In the genomic region with DNA sequence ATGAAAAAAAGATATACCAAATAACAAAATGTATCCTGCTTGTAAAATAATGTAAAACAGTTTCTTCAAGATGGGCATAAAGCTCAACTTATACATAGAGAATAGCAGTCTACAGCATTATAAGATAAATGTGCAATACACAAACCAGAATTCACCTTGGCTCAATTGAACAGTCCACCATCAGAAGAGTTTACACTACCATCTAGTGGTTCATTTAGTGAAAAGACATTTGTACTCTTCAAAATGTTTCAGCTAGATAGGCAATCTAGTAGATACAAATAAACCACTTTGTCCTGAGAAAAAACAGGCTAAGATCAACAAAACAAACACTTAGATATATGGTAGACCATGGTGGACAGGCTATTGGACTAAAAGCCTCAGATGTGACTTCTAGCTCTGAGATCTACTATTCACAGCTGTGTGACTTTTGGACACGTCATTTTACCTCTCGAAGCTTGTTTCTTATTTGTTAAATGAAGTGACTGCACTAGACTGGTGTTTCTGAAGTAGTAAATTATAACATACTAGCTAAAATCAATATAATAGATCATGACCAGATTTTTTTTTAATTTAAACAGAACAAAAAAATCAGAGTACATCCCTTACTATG, we compare ENCODE assay signal across 9 cellular contexts. TPM values are rescaled to one million over a fixed set of nuclear protein-coding genes. Genes with fewer than 3 reads are reported as not detected.
DNase-seq lines count a peak whose midpoint lies in the region; ATAC-seq and TF ChIP-seq lines count a peak whose summit lies in the region.
"Had no signal": no experiment of that assay in that cellular context is flagged by ENCODE, and none has a peak within 500 bp of the region (broad histone marks: within the 10 kb centered on the region; RNA-seq: fewer than 3 reads in every experiment).

No MANE protein-coding gene starts in this region.

- H4K20me1 ChIP-seq in SU-DHL-6 (ENCODE audit: low read depth, low read length) (no peaks in the 10 kb centered on the region), smooth muscle cell (ENCODE audit: low read depth) (no peaks in the 10 kb centered on the region)

- H3K4me2 ChIP-seq in SU-DHL-6 (ENCODE audit: low read depth, low read length, poor library complexity, severe bottlenecking) (no peak overlapping the region), smooth muscle cell (no peak overlapping the region)

- H3K4me3 ChIP-seq in SU-DHL-6 (ENCODE audit: insufficient read depth, low read length, poor library complexity, severe bottlenecking) = no peak overlapping the region
- H3K4me3 ChIP-seq in smooth muscle cell = no peak overlapping the region

- H3K27ac ChIP-seq in SU-DHL-6 (ENCODE audit: low read depth, low read length) = no peak overlapping the region
- H3K27ac ChIP-seq in smooth muscle cell (ENCODE audit: low read depth) = no peak overlapping the region

- H3F3A ChIP-seq in SU-DHL-6 (ENCODE audit: insufficient read depth) = no peaks in the 10 kb centered on the region
- H3F3A ChIP-seq in smooth muscle cell (ENCODE audit: low read depth) = no peaks in the 10 kb centered on the region

- peak; percentile 62 for DNase-seq in ELR (ENCODE audit: low read depth)
- DNase-seq in LoVo (ENCODE audit: low spot score) = peak; percentile 61
- DNase-seq in glomerular visceral epithelial cell (ENCODE audit: extremely low spot score) = peak; percentile 38
- no peak for DNase-seq in smooth muscle cell (lab: John Stamatoyannopoulos, UW; ENCODE audit: unreplicated experiment)
- no peak for DNase-seq in COLO668 (lab: John Stamatoyannopoulos, UW; ENCODE audit: unreplicated experiment)
- no peak for DNase-seq in activated CD4-positive, alpha-beta T cell treated with anti-CD3 and anti-CD28 coated beads, Interleukin-2, amount 50 U/mL, for 48 hours

- H2AFZ ChIP-seq in SU-DHL-6 (ENCODE audit: low read depth, low read length, severe bottlenecking) = no peak overlapping the region
- H2AFZ ChIP-seq in smooth muscle cell (ENCODE audit: low read depth) = no peak overlapping the region

- TF ChIP-seq CTCF in SU-DHL-6 (IDR thresholded peaks at IDR 0.05; ENCODE audit: insufficient read depth, low read length, poor library complexity, severe bottlenecking) = peak; percentile 25
- TF ChIP-seq CTCF in smooth muscle cell (IDR thresholded peaks at IDR 0.05; ENCODE audit: borderline replicate concordance, insufficient read depth, poor library complexity, severe bottlenecking) = peak; percentile 60

- no peaks in the 10 kb centered on the region for H3K9me3 ChIP-seq in SU-DHL-6 (ENCODE audit: insufficient read depth, low read length)
- H3K9me3 ChIP-seq in smooth muscle cell (replicated peaks; ENCODE audit: low read depth) = no peaks in the 10 kb centered on the region

- 95% methylated on average over 2 of the region's 2 CpGs for WGBS in smooth muscle cell (ENCODE audit: low lambda C conversion rate)

- no peaks in the 10 kb centered on the region for H3K4me1 ChIP-seq in smooth muscle cell (ENCODE audit: low read depth)

- H3K27me3 ChIP-seq in SU-DHL-6 (ENCODE audit: low read length) (no peaks in the 10 kb centered on the region), smooth muscle cell (ENCODE audit: low read depth) (no peaks in the 10 kb centered on the region)

- H3K9me2 ChIP-seq in SU-DHL-6 (replicated peaks; ENCODE audit: insufficient read depth, low read length) = no peaks in the 10 kb centered on the region

- ATAC-seq in GM19023 (IDR thresholded peaks at IDR 0.05; ENCODE audit: unreplicated experiment) = no peak

- H3K9ac ChIP-seq in SU-DHL-6 (ENCODE audit: low read length) = no peak overlapping the region
- H3K9ac ChIP-seq in smooth muscle cell (ENCODE audit: low read depth) = no peak overlapping the region

- H3K36me3 ChIP-seq in SU-DHL-6 (ENCODE audit: low read length) (no peaks in the 10 kb centered on the region), smooth muscle cell (ENCODE audit: low read depth) (no peaks in the 10 kb centered on the region)

- H3K79me2 ChIP-seq in SU-DHL-6 (ENCODE audit: insufficient read depth, low read length) (no peaks in the 10 kb centered on the region), smooth muscle cell (ENCODE audit: low read depth) (no peaks in the 10 kb centered on the region)

RNA-seq across cellular contexts. Expression of gene TPD52L3, which starts 22.1 kb away (rescaled TPM):
- not detected in 2 replicates for total RNA-seq in smooth muscle cell
- polyA plus RNA-seq in smooth muscle cell = not detected in 2 replicates
- total RNA-seq: T-helper 1 cell treated with Interleukin-12 subunit alpha and Interleukin-12 subunit beta and Interleukin-4 antibody, amounts not matched to agents 30 ng/mL and 1 ng/mL, for 36 hours had no signal

Comparison
In these comparisons a context has a peak if more than half of its experiments do, and no peak if none do; other contexts are left out.
1. DNase-seq: peak in ELR (single experiment), LoVo (single experiment) and glomerular visceral epithelial cell (single experiment); none in smooth muscle cell (single experiment), COLO668 (single experiment) and activated CD4-positive, alpha-beta T cell treated with anti-CD3 and anti-CD28 coated beads, Interleukin-2, amount 50 U/mL, for 48 hours (0 of 2).